Comparison of ENCODE assay signal across 19 cellular contexts in the genomic region with DNA sequence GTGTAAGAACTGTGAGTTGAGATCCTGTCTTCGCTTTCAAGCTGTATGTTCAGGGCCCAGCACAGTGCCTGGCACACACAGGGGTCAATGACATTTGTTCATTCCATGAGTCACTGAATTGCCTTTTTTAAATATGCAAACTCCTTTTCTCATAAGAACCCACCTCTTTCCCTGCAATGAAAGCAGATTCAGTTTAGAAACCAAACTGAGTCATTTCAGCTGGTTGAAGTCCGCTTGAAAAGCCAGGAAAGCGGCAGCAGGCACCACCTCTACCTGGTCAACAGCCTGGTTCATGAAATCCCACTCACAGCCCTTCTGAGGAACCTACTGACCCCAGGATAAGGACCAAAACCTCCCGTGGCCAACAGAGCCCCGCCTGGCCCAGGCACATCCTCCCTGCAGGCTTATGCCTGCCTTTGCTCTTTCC. TPM values are rescaled to one million over a fixed set of nuclear protein-coding genes. Genes with fewer than 3 reads are reported as not detected.
DNase-seq lines count a peak whose midpoint lies in the region; ATAC-seq lines count a peak whose summit lies in the region.
"Had no signal": no experiment of that assay in that cellular context is flagged by ENCODE, and none has a peak within 500 bp of the region (broad histone marks: within the 10 kb centered on the region; RNA-seq: fewer than 3 reads in every experiment).

No MANE protein-coding gene starts in this region.

- H3K9me3 Mint-ChIP-seq in activated naive CD4-positive, alpha-beta T cell treated with anti-CD3 and anti-CD28 coated beads, Interleukin-2, amount 50 U/mL, for 72 hours: peaks cover under 1 to 16% of the 10 kb centered on the region in 2 donors
- H3K9me3 Mint-ChIP-seq in activated T-helper 17 cell treated with anti-CD3 and anti-CD28 coated beads, Interleukin-2, amount 50 U/mL, for 72 hours: no peaks in the 10 kb centered on the region
- H3K9me3 Mint-ChIP-seq: HFFc6 had no signal

- peak overlapping the region; percentile 71 to 89 for H3K27ac Mint-ChIP-seq in activated naive CD4-positive, alpha-beta T cell treated with anti-CD3 and anti-CD28 coated beads, Interleukin-2, amount 50 U/mL, for 72 hours
- peak overlapping the region; percentile 69 for H3K27ac Mint-ChIP-seq in activated T-helper 17 cell treated with anti-CD3 and anti-CD28 coated beads, Interleukin-2, amount 50 U/mL, for 72 hours
- H3K27ac Mint-ChIP-seq: B cell; CD4-positive, alpha-beta memory T cell; HFFc6 had no signal

- DNase-seq in activated naive CD4-positive, alpha-beta T cell treated with anti-CD3 and anti-CD28 coated beads, Interleukin-2, amount 50 U/mL, for 72 hours (ENCODE audit: low spot score in 2 of 2): peak; percentile 35 to 58
- no peak for DNase-seq in activated naive CD4-positive, alpha-beta T cell treated with anti-CD3 and anti-CD28 coated beads, Interleukin-2, amount 50 U/mL, for 16 hours
- no peak for DNase-seq in stimulated activated naive CD8-positive, alpha-beta T cell treated with anti-CD3 and anti-CD28 coated beads, Interleukin-15, Interleukin-2, amounts not matched to agents 100 U/mL and 50 U/mL, for 24 hours
- no peak for DNase-seq in RKO (ENCODE audit: low spot score)
- DNase-seq: CD4-positive, alpha-beta memory T cell; DMS79 treated with DMSO at 0.1 percent for 48 hours; HFFc6; NCI-H1092; NCI-H2227 treated with DMSO at 0.1 percent for 48 hours; NCI-H524 treated with DMSO at 0.1 percent for 48 hours; NK-92 treated with Interleukin-12 subunit alpha and Interleukin-12 subunit beta, amount 100 ng/mL, for 24 hours; PC-3 had no signal

- peaks cover 28% of the 10 kb centered on the region for H3K4me1 Mint-ChIP-seq in activated T-helper 17 cell treated with anti-CD3 and anti-CD28 coated beads, Interleukin-2, amount 50 U/mL, for 72 hours

- H3K4me3 Mint-ChIP-seq in activated T-helper 17 cell treated with anti-CD3 and anti-CD28 coated beads, Interleukin-2, amount 50 U/mL, for 72 hours: peak overlapping the region; percentile 41
- H3K4me3 Mint-ChIP-seq: B cell; CD4-positive, alpha-beta memory T cell; HFFc6 had no signal

- H3K27me3 Mint-ChIP-seq in activated T-helper 17 cell treated with anti-CD3 and anti-CD28 coated beads, Interleukin-2, amount 50 U/mL, for 72 hours: no peaks in the 10 kb centered on the region

- peaks cover 0 to 15% of the 10 kb centered on the region in 2 donors for H3K36me3 Mint-ChIP-seq in activated naive CD4-positive, alpha-beta T cell treated with anti-CD3 and anti-CD28 coated beads, Interleukin-2, amount 50 U/mL, for 72 hours
- H3K36me3 Mint-ChIP-seq in activated T-helper 17 cell treated with anti-CD3 and anti-CD28 coated beads, Interleukin-2, amount 50 U/mL, for 72 hours (ENCODE audit: low read depth): no peaks in the 10 kb centered on the region

- ATAC-seq in activated naive CD4-positive, alpha-beta T cell treated with anti-CD3 and anti-CD28 coated beads, Interleukin-2, amount 50 U/mL, for 72 hours: peak; percentile 63 to 78
- ATAC-seq in HG03045 (IDR thresholded peaks at IDR 0.05; ENCODE audit: unreplicated experiment): peak; percentile 72
- ATAC-seq in activated T-helper 17 cell treated with anti-CD3 and anti-CD28 coated beads, Interleukin-2, amount 50 U/mL, for 72 hours (replicated peaks): peak; percentile 79
- peak; percentile 60 for ATAC-seq in stimulated activated naive CD8-positive, alpha-beta T cell treated with anti-CD3 and anti-CD28 coated beads, Interleukin-15, Interleukin-2, amounts not matched to agents 100 U/mL and 50 U/mL, for 24 hours
- no peak for ATAC-seq in GM19455 (IDR thresholded peaks at IDR 0.05; ENCODE audit: unreplicated experiment)
- ATAC-seq: HepG2, PC-3 had no signal

RNA-seq across cellular contexts. Expression of gene C1QTNF7, which starts 4.5 kb away (rescaled TPM):
- not detected for total RNA-seq in activated naive CD4-positive, alpha-beta T cell treated with anti-CD3 and anti-CD28 coated beads, Interleukin-2, amount 50 U/mL, for 72 hours
- total RNA-seq in activated T-helper 17 cell treated with anti-CD3 and anti-CD28 coated beads, Interleukin-2, amount 50 U/mL, for 72 hours: not detected
- total RNA-seq: B cell; CD4-positive, alpha-beta memory T cell; H1; HepG2; MCF 10A; PC-3 had no signal

RNA-seq across cellular contexts. Expression of gene CC2D2A, which starts 46.4 kb away (rescaled TPM):
- not detected for total RNA-seq in activated naive CD4-positive, alpha-beta T cell treated with anti-CD3 and anti-CD28 coated beads, Interleukin-2, amount 50 U/mL, for 72 hours
- not detected for total RNA-seq in activated T-helper 17 cell treated with anti-CD3 and anti-CD28 coated beads, Interleukin-2, amount 50 U/mL, for 72 hours
- total RNA-seq: B cell had no signal

Comparison
In these comparisons a context has a peak if more than half of its experiments do, and no peak if none do; other contexts are left out.
1. DNase-seq: peak in activated naive CD4-positive, alpha-beta T cell treated with anti-CD3 and anti-CD28 coated beads, Interleukin-2, amount 50 U/mL, for 72 hours (2 of 2); none in activated naive CD4-positive, alpha-beta T cell treated with anti-CD3 and anti-CD28 coated beads, Interleukin-2, amount 50 U/mL, for 16 hours (single experiment), stimulated activated naive CD8-positive, alpha-beta T cell treated with anti-CD3 and anti-CD28 coated beads, Interleukin-15, Interleukin-2, amounts not matched to agents 100 U/mL and 50 U/mL, for 24 hours (single experiment) and RKO (single experiment).